Comparison of ENCODE assay signal across 1 cellular context in the genomic region with DNA sequence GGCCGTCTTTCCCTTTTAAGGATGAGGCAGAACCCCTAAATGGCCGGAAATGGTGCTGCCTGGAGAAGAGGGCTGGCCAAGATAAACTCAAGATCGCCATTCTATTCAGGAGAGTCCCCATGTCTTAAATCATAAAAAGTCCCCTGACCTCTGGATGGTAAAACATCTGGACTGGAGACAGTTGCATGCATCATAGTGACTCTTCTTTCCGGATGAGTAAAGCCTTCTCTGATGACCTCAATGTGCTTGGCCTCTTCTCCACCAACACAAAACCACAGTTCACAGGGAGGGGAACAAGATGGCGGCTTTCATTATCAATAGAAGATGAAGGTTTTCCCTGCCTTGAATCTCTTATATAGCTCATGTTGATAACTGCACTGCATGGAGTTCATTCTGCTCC.
TF ChIP-seq lines count a peak whose summit lies in the region.

No MANE protein-coding gene starts in this region.

TF ChIP-seq in GM12878, 131 proteins besides CTCF, POLR2A, EP300 and RAD21 (continues in another document):
- peak; percentile 60 for TF ChIP-seq YY1 (IDR thresholded peaks at IDR 0.05; ENCODE audit: low read depth, low read length)
- TF ChIP-seq EED (IDR thresholded peaks at IDR 0.05; ENCODE audit: low read depth): 0 out of 2 replicates have a peak, but pooled peaks have one; percentile 62
- no peak for TF ChIP-seq LARP7 (IDR thresholded peaks at IDR 0.05)
- TF ChIP-seq, protein P1, sequence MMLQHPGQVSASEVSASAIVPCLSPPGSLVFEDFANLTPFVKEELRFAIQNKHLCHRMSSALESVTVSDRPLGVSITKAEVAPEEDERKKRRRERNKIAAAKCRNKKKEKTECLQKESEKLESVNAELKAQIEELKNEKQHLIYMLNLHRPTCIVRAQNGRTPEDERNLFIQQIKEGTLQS (IDR thresholded peaks at IDR 0.05; ENCODE audit: borderline replicate concordance, extremely low read depth, low read depth, low read length): no peak
- TF ChIP-seq CHD2 (IDR thresholded peaks at IDR 0.05; ENCODE audit: borderline replicate concordance, low read depth, low read length): no peak
- no peak for TF ChIP-seq FOXK2 (IDR thresholded peaks at IDR 0.05)
- TF ChIP-seq, protein P2, sequence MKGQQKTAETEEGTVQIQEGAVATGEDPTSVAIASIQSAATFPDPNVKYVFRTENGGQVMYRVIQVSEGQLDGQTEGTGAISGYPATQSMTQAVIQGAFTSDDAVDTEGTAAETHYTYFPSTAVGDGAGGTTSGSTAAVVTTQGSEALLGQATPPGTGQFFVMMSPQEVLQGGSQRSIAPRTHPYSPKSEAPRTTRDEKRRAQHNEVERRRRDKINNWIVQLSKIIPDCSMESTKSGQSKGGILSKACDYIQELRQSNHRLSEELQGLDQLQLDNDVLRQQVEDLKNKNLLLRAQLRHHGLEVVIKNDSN (IDR thresholded peaks at IDR 0.05; ENCODE audit: borderline replicate concordance, extremely low read length, insufficient read depth, low read depth, low read length): no peak
- no peak for TF ChIP-seq SPI1 (IDR thresholded peaks at IDR 0.05; ENCODE audit: borderline replicate concordance, insufficient read depth, low read depth, low read length)
- TF ChIP-seq SREBF1 (IDR thresholded peaks at IDR 0.05; ENCODE audit: low read length): no peak
- TF ChIP-seq, protein P3, sequence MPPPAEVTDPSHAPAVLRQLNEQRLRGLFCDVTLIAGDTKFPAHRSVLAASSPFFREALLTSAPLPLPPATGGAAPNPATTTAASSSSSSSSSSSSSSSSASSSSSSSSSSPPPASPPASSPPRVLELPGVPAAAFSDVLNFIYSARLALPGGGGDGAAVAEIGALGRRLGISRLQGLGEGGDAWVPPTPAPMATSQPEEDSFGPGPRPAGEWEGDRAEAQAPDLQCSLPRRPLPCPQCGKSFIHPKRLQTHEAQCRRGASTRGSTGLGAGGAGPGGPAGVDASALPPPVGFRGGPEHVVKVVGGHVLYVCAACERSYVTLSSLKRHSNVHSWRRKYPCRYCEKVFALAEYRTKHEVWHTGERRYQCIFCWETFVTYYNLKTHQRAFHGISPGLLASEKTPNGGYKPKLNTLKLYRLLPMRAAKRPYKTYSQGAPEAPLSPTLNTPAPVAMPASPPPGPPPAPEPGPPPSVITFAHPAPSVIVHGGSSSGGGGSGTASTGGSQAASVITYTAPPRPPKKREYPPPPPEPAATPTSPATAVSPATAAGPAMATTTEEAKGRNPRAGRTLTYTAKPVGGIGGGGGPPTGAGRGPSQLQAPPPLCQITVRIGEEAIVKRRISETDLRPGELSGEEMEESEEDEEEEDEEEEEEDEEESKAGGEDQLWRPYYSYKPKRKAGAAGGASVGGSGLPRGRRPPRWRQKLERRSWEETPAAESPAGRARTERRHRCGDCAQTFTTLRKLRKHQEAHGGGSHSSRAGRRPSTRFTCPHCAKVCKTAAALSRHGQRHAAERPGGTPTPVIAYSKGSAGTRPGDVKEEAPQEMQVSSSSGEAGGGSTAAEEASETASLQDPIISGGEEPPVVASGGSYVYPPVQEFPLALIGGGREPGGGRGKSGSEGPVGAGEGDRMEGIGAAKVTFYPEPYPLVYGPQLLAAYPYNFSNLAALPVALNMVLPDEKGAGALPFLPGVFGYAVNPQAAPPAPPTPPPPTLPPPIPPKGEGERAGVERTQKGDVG (CRISPR knock-in tag; IDR thresholded peaks at IDR 0.05): no peak
- TF ChIP-seq, protein P4, sequence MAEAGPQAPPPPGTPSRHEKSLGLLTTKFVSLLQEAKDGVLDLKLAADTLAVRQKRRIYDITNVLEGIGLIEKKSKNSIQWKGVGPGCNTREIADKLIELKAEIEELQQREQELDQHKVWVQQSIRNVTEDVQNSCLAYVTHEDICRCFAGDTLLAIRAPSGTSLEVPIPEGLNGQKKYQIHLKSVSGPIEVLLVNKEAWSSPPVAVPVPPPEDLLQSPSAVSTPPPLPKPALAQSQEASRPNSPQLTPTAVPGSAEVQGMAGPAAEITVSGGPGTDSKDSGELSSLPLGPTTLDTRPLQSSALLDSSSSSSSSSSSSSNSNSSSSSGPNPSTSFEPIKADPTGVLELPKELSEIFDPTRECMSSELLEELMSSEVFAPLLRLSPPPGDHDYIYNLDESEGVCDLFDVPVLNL (IDR thresholded peaks at IDR 0.05; ENCODE audit: low read depth, low read length): no peak
- no peak for TF ChIP-seq STAT1 (conservative IDR thresholded peaks at IDR 0.05)
- TF ChIP-seq KAT2A (conservative IDR thresholded peaks at IDR 0.05; ENCODE audit: control insufficient read depth, low read depth, low read length): no peak
- no peak for TF ChIP-seq ZZZ3 (IDR thresholded peaks at IDR 0.05; ENCODE audit: control insufficient read depth, insufficient read length, low read depth)
- TF ChIP-seq, protein P5, sequence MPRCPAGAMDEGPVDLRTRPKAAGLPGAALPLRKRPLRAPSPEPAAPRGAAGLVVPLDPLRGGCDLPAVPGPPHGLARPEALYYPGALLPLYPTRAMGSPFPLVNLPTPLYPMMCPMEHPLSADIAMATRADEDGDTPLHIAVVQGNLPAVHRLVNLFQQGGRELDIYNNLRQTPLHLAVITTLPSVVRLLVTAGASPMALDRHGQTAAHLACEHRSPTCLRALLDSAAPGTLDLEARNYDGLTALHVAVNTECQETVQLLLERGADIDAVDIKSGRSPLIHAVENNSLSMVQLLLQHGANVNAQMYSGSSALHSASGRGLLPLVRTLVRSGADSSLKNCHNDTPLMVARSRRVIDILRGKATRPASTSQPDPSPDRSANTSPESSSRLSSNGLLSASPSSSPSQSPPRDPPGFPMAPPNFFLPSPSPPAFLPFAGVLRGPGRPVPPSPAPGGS (IDR thresholded peaks at IDR 0.05; ENCODE audit: borderline replicate concordance, insufficient read depth, low read depth, low read length, poor library complexity, severe bottlenecking): peak; percentile 37
- TF ChIP-seq, protein P6, sequence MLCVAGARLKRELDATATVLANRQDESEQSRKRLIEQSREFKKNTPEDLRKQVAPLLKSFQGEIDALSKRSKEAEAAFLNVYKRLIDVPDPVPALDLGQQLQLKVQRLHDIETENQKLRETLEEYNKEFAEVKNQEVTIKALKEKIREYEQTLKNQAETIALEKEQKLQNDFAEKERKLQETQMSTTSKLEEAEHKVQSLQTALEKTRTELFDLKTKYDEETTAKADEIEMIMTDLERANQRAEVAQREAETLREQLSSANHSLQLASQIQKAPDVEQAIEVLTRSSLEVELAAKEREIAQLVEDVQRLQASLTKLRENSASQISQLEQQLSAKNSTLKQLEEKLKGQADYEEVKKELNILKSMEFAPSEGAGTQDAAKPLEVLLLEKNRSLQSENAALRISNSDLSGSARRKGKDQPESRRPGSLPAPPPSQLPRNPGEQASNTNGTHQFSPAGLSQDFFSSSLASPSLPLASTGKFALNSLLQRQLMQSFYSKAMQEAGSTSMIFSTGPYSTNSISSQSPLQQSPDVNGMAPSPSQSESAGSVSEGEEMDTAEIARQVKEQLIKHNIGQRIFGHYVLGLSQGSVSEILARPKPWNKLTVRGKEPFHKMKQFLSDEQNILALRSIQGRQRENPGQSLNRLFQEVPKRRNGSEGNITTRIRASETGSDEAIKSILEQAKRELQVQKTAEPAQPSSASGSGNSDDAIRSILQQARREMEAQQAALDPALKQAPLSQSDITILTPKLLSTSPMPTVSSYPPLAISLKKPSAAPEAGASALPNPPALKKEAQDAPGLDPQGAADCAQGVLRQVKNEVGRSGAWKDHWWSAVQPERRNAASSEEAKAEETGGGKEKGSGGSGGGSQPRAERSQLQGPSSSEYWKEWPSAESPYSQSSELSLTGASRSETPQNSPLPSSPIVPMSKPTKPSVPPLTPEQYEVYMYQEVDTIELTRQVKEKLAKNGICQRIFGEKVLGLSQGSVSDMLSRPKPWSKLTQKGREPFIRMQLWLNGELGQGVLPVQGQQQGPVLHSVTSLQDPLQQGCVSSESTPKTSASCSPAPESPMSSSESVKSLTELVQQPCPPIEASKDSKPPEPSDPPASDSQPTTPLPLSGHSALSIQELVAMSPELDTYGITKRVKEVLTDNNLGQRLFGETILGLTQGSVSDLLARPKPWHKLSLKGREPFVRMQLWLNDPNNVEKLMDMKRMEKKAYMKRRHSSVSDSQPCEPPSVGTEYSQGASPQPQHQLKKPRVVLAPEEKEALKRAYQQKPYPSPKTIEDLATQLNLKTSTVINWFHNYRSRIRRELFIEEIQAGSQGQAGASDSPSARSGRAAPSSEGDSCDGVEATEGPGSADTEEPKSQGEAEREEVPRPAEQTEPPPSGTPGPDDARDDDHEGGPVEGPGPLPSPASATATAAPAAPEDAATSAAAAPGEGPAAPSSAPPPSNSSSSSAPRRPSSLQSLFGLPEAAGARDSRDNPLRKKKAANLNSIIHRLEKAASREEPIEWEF (IDR thresholded peaks at IDR 0.05; ENCODE audit: insufficient replicate concordance, low read depth, low read length): no peak
- TF ChIP-seq NRF1 (conservative IDR thresholded peaks at IDR 0.05; ENCODE audit: low read depth, low read length): no peak
- no peak for TF ChIP-seq SREBF2 (IDR thresholded peaks at IDR 0.05; ENCODE audit: low read length)
- TF ChIP-seq, protein P7, sequence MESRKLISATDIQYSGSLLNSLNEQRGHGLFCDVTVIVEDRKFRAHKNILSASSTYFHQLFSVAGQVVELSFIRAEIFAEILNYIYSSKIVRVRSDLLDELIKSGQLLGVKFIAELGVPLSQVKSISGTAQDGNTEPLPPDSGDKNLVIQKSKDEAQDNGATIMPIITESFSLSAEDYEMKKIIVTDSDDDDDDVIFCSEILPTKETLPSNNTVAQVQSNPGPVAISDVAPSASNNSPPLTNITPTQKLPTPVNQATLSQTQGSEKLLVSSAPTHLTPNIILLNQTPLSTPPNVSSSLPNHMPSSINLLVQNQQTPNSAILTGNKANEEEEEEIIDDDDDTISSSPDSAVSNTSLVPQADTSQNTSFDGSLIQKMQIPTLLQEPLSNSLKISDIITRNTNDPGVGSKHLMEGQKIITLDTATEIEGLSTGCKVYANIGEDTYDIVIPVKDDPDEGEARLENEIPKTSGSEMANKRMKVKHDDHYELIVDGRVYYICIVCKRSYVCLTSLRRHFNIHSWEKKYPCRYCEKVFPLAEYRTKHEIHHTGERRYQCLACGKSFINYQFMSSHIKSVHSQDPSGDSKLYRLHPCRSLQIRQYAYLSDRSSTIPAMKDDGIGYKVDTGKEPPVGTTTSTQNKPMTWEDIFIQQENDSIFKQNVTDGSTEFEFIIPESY (IDR thresholded peaks at IDR 0.05): no peak
- TF ChIP-seq, protein P8, sequence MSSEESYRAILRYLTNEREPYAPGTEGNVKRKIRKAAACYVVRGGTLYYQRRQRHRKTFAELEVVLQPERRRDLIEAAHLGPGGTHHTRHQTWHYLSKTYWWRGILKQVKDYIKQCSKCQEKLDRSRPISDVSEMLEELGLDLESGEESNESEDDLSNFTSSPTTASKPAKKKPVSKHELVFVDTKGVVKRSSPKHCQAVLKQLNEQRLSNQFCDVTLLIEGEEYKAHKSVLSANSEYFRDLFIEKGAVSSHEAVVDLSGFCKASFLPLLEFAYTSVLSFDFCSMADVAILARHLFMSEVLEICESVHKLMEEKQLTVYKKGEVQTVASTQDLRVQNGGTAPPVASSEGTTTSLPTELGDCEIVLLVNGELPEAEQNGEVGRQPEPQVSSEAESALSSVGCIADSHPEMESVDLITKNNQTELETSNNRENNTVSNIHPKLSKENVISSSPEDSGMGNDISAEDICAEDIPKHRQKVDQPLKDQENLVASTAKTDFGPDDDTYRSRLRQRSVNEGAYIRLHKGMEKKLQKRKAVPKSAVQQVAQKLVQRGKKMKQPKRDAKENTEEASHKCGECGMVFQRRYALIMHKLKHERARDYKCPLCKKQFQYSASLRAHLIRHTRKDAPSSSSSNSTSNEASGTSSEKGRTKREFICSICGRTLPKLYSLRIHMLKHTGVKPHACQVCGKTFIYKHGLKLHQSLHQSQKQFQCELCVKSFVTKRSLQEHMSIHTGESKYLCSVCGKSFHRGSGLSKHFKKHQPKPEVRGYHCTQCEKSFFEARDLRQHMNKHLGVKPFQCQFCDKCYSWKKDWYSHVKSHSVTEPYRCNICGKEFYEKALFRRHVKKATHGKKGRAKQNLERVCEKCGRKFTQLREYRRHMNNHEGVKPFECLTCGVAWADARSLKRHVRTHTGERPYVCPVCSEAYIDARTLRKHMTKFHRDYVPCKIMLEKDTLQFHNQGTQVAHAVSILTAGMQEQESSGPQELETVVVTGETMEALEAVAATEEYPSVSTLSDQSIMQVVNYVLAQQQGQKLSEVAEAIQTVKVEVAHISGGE (CRISPR knock-in tag; IDR thresholded peaks at IDR 0.05): no peak
- no peak for TF ChIP-seq SMAD5 (IDR thresholded peaks at IDR 0.05; ENCODE audit: low read depth)
- TF ChIP-seq ZBED1 (IDR thresholded peaks at IDR 0.05; ENCODE audit: borderline replicate concordance): no peak
- 0 out of 4 replicates have a peak, but pooled peaks of 1 of the 2 experiments have one; percentile 19 for TF ChIP-seq IKZF2 (IDR thresholded peaks at IDR 0.05)
- TF ChIP-seq DPF2 (IDR thresholded peaks at IDR 0.05): no peak
- TF ChIP-seq SRF (IDR thresholded peaks at IDR 0.05; ENCODE audit: low read depth in 2 of 2, low read length in 2 of 2): peak in 1 of 2 experiments; percentile 42; a peak in 1 of 4 replicates
- TF ChIP-seq CREM (IDR thresholded peaks at IDR 0.05; ENCODE audit: low read depth): peak; percentile 78
- TF ChIP-seq, protein P9, sequence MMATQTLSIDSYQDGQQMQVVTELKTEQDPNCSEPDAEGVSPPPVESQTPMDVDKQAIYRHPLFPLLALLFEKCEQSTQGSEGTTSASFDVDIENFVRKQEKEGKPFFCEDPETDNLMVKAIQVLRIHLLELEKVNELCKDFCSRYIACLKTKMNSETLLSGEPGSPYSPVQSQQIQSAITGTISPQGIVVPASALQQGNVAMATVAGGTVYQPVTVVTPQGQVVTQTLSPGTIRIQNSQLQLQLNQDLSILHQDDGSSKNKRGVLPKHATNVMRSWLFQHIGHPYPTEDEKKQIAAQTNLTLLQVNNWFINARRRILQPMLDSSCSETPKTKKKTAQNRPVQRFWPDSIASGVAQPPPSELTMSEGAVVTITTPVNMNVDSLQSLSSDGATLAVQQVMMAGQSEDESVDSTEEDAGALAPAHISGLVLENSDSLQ (IDR thresholded peaks at IDR 0.05): no peak
- no peak for TF ChIP-seq SUZ12 (IDR thresholded peaks at IDR 0.05; ENCODE audit: unreplicated experiment)
- peak; percentile 34; the same call in 1 of the 2 replicates for TF ChIP-seq BCL11A (IDR thresholded peaks at IDR 0.05; ENCODE audit: low read depth, low read length)
- TF ChIP-seq RUNX3 (IDR thresholded peaks at IDR 0.05; ENCODE audit: low read length): peak; percentile 90
- TF ChIP-seq, protein P10, sequence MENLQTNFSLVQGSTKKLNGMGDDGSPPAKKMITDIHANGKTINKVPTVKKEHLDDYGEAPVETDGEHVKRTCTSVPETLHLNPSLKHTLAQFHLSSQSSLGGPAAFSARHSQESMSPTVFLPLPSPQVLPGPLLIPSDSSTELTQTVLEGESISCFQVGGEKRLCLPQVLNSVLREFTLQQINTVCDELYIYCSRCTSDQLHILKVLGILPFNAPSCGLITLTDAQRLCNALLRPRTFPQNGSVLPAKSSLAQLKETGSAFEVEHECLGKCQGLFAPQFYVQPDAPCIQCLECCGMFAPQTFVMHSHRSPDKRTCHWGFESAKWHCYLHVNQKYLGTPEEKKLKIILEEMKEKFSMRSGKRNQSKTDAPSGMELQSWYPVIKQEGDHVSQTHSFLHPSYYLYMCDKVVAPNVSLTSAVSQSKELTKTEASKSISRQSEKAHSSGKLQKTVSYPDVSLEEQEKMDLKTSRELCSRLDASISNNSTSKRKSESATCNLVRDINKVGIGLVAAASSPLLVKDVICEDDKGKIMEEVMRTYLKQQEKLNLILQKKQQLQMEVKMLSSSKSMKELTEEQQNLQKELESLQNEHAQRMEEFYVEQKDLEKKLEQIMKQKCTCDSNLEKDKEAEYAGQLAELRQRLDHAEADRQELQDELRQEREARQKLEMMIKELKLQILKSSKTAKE (IDR thresholded peaks at IDR 0.05; ENCODE audit: low read depth, poor library complexity, severe bottlenecking): no peak
- no peak for TF ChIP-seq KLF5 (IDR thresholded peaks at IDR 0.05; ENCODE audit: partially characterized antibody)
- peak; percentile 22; the same call in 1 of the 2 replicates for TF ChIP-seq FOXM1 (IDR thresholded peaks at IDR 0.05; ENCODE audit: low read depth, low read length)
